8 cellular contexts compared by ENCODE assay signal in the genomic region with DNA sequence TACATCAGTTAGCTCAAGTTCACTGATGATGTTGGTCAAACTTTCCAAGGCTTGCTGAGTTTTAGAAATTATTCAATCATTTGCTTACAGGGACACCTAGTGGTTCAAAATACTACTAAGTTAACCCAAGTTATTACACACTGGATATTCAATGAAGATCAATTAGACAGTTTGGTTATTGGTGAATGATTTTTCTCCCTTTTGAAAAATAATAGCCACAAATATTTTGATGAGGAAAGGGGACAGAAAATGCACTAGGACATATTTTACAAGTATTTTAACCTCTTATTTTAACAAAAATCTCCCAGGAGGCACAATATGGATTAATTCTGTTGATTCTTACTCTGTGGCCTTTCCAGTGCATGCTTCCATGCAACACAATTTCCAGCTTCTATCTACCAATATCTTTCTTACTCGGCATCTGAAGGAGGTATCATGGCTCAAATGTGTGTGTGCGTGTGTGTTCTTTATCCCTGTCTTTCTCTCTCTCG. TPM values are rescaled to one million over a fixed set of nuclear protein-coding genes. Genes with fewer than 3 reads are reported as not detected.
A peak's percentile ranks its signal among the peaks of the same experiment; 100 is the strongest.
DNase-seq lines count a peak whose midpoint lies in the region; ATAC-seq and TF ChIP-seq lines count a peak whose summit lies in the region.

No MANE protein-coding gene starts in this region.

- TF ChIP-seq CTCF in HFF-Myc (IDR thresholded peaks at IDR 0.05; ENCODE audit: low read depth, low read length, missing control alignments) = no peak
- peak; percentile 44 for TF ChIP-seq CTCF in upper lobe of right lung (IDR thresholded peaks at IDR 0.05)
- TF ChIP-seq CTCF in omental fat pad (IDR thresholded peaks at IDR 0.05) = no peak

- no peaks in the 10 kb centered on the region for H3K9me3 ChIP-seq in upper lobe of right lung

- H3K36me3 ChIP-seq in upper lobe of right lung = no peaks in the 10 kb centered on the region

- H3K4me1 ChIP-seq in upper lobe of right lung = no peaks in the 10 kb centered on the region

- H3K4me3 ChIP-seq in HFF-Myc (replicated peaks; ENCODE audit: low read depth, low read length) (no peak overlapping the region), upper lobe of right lung (no peak overlapping the region)

- no peaks in the 10 kb centered on the region for H3K27me3 ChIP-seq in upper lobe of right lung

- intact Hi-C loops in upper lobe of right lung (cut with DNase I) = no loop called here

- DNase-seq in AG20443 (ENCODE audit: low spot score) = peak; percentile 41
- peak; percentile 2 for DNase-seq in HFF-Myc (ENCODE audit: extremely low read depth, low read depth)
- peak; percentile 37 for DNase-seq in SHP77 treated with DMSO at 0.1 percent for 48 hours (lab: John Stamatoyannopoulos, UW)
- peak; percentile 4 for DNase-seq in glomerular visceral epithelial cell (ENCODE audit: extremely low spot score)
- no peak for DNase-seq in upper lobe of right lung
- no peak for DNase-seq in omental fat pad (ENCODE audit: low spot score)

- ATAC-seq in upper lobe of right lung = no peak
- ATAC-seq in omental fat pad (ENCODE audit: low FRiP score) = no peak
- no peak for ATAC-seq in HG02840 (IDR thresholded peaks at IDR 0.05; ENCODE audit: low FRiP score, unreplicated experiment)
- no peak for ATAC-seq in HG03196 (IDR thresholded peaks at IDR 0.05; ENCODE audit: unreplicated experiment)

- no peak overlapping the region for H3K27ac ChIP-seq in upper lobe of right lung

RNA-seq across cellular contexts. Expression of a gene that starts 20.1 kb away (rescaled TPM):
- total RNA-seq in upper lobe of right lung = not detected
- total RNA-seq in omental fat pad = not detected

Comparison
In these comparisons a context has a peak if more than half of its experiments do, and no peak if none do; other contexts are left out.
1. DNase-seq: peak in AG20443 (single experiment), HFF-Myc (single experiment), SHP77 treated with DMSO at 0.1 percent for 48 hours (single experiment) and glomerular visceral epithelial cell (single experiment); none in upper lobe of right lung (single experiment) and omental fat pad (single experiment).